ENCODE assay signal across 15 cellular contexts in genomic region chr12:80044694-80045046, GRCh38. TPM values are rescaled to one million over a fixed set of nuclear protein-coding genes. Genes with fewer than 3 reads are reported as not detected.
A peak's percentile ranks its signal among the peaks of the same experiment; 100 is the strongest.
DNase-seq lines count a peak whose midpoint lies in the region; ATAC-seq and TF ChIP-seq lines count a peak whose summit lies in the region.
"Had no signal": no experiment of that assay in that cellular context is flagged by ENCODE, and none has a peak within 500 bp of the region (broad histone marks: within the 10 kb centered on the region; RNA-seq: fewer than 3 reads in every experiment).

No MANE protein-coding gene starts in this region.

- 67 to 75% methylated on average over 1 of the region's 1 CpG for WGBS in transverse colon (ENCODE audit: low coverage in 1 of 2), 2 donors
- 81 to 91% (median 83%) methylated on average over 1 of the region's 1 CpG for WGBS in psoas muscle, 3 donors

- peaks cover 3% of the 10 kb centered on the region for H3K27me3 Mint-ChIP-seq in activated naive CD8-positive, alpha-beta T cell treated with anti-CD3 and anti-CD28 coated beads, Interleukin-2, amount 50 U/mL, for 24 hours
- H3K27me3 Mint-ChIP-seq in activated naive CD8-positive, alpha-beta T cell treated with anti-CD3 and anti-CD28 coated beads for 36 hours, result no peaks in the 10 kb centered on the region
- peaks cover 9 to 18% of the 10 kb centered on the region in 2 donors for H3K27me3 Mint-ChIP-seq in effector memory CD8-positive, alpha-beta T cell
- H3K27me3 Mint-ChIP-seq: dendritic cell treated with granulocyte-macrophage colony-stimulating factor and Interleukin-4, amounts not matched to agents 40 ng/mL and 50 ng/mL, for 4 days had no signal

- H3K9me3 ChIP-seq in transverse colon (no peaks in the 10 kb centered on the region), psoas muscle (no peaks in the 10 kb centered on the region)

- TF ChIP-seq EP300 in transverse colon (IDR thresholded peaks at IDR 0.05; ENCODE audit: low read depth), result no peak

- H3K27ac Mint-ChIP-seq in activated naive CD8-positive, alpha-beta T cell treated with anti-CD3 and anti-CD28 coated beads, Interleukin-2, amount 50 U/mL, for 24 hours, result no peak overlapping the region
- no peak overlapping the region for H3K27ac Mint-ChIP-seq in activated naive CD8-positive, alpha-beta T cell treated with anti-CD3 and anti-CD28 coated beads for 36 hours
- H3K27ac Mint-ChIP-seq in effector memory CD8-positive, alpha-beta T cell, result no peak overlapping the region
- H3K27ac Mint-ChIP-seq: dendritic cell treated with granulocyte-macrophage colony-stimulating factor and Interleukin-4, amounts not matched to agents 40 ng/mL and 50 ng/mL, for 4 days had no signal

- no peaks in the 10 kb centered on the region for H3K36me3 Mint-ChIP-seq in activated naive CD8-positive, alpha-beta T cell treated with anti-CD3 and anti-CD28 coated beads, Interleukin-2, amount 50 U/mL, for 24 hours (ENCODE audit: low read depth)
- no peaks in the 10 kb centered on the region for H3K36me3 Mint-ChIP-seq in activated naive CD8-positive, alpha-beta T cell treated with anti-CD3 and anti-CD28 coated beads for 36 hours
- H3K36me3 Mint-ChIP-seq in effector memory CD8-positive, alpha-beta T cell (ENCODE audit: insufficient read depth), result no peaks in the 10 kb centered on the region

- ATAC-seq in activated naive CD8-positive, alpha-beta T cell treated with anti-CD3 and anti-CD28 coated beads, Interleukin-2, amount 50 U/mL, for 24 hours, result peak; percentile 45
- no peak for ATAC-seq in effector memory CD8-positive, alpha-beta T cell (replicated peaks)
- ATAC-seq in psoas muscle, result no peak
- ATAC-seq: HepG2 had no signal

- H3K4me1 ChIP-seq in transverse colon (no peaks in the 10 kb centered on the region), psoas muscle (no peaks in the 10 kb centered on the region)

- H3K9me3 Mint-ChIP-seq in activated naive CD8-positive, alpha-beta T cell treated with anti-CD3 and anti-CD28 coated beads, Interleukin-2, amount 50 U/mL, for 24 hours, result peaks cover 4% of the 10 kb centered on the region
- H3K9me3 Mint-ChIP-seq in activated naive CD8-positive, alpha-beta T cell treated with anti-CD3 and anti-CD28 coated beads for 36 hours, result peaks cover 2% of the 10 kb centered on the region
- H3K9me3 Mint-ChIP-seq in effector memory CD8-positive, alpha-beta T cell, result no peaks in the 10 kb centered on the region
- H3K9me3 Mint-ChIP-seq: dendritic cell treated with granulocyte-macrophage colony-stimulating factor and Interleukin-4, amounts not matched to agents 40 ng/mL and 50 ng/mL, for 4 days had no signal

- no peak for DNase-seq in activated naive CD8-positive, alpha-beta T cell treated with anti-CD3 and anti-CD28 coated beads, Interleukin-2, amount 50 U/mL, for 24 hours
- no peak for DNase-seq in activated naive CD8-positive, alpha-beta T cell treated with anti-CD3 and anti-CD28 coated beads for 36 hours
- DNase-seq in RPMI7951 (ENCODE audit: low read depth) (peak; percentile 83), fibroblast of peridontal ligament (ENCODE audit: extremely low read depth) (peak; percentile 94), transverse colon (no peak), psoas muscle (no peak)
- no peak for DNase-seq in effector memory CD8-positive, alpha-beta T cell
- no peak for DNase-seq in stimulated activated CD4-positive, alpha-beta T cell treated with anti-CD3 and anti-CD28 coated beads, Interleukin-2, amount 100 ng/mL, for 24 hours
- DNase-seq: AML-193, GOT3, left cardiac atrium, NCI-H345 had no signal

- TF ChIP-seq POLR2A in transverse colon (IDR thresholded peaks at IDR 0.05), result no peak

- intact Hi-C loops in transverse colon (cut with DNase I; ENCODE audit: low total_unique reads), result no loop called here
- intact Hi-C loops in psoas muscle (cut with DNase I), result loop anchor here in 1 of 2 donors (10.0 kb wide), 1 partner anchor 100 kb away; no protein-coding TSS in a partner anchor

- no peaks in the 10 kb centered on the region for H3K27me3 ChIP-seq in transverse colon
- no peaks in the 10 kb centered on the region for H3K27me3 ChIP-seq in psoas muscle (ENCODE audit: insufficient read depth in 3 of 3, low read length in 2 of 3)

- no peak overlapping the region for H3K4me3 Mint-ChIP-seq in activated naive CD8-positive, alpha-beta T cell treated with anti-CD3 and anti-CD28 coated beads, Interleukin-2, amount 50 U/mL, for 24 hours
- H3K4me3 Mint-ChIP-seq in activated naive CD8-positive, alpha-beta T cell treated with anti-CD3 and anti-CD28 coated beads for 36 hours, result no peak overlapping the region
- no peak overlapping the region for H3K4me3 Mint-ChIP-seq in effector memory CD8-positive, alpha-beta T cell
- H3K4me3 Mint-ChIP-seq: dendritic cell treated with granulocyte-macrophage colony-stimulating factor and Interleukin-4, amounts not matched to agents 40 ng/mL and 50 ng/mL, for 4 days had no signal

- in situ Hi-C loops in transverse colon (cut with MboI; ENCODE audit: low pct_ligation_motif_present in 1 of 4, low pct_unique_long_range_greater_than_20kb in 1 of 4, low sequenced_read_pairs in 3 of 4), result no loop called here

- TF ChIP-seq CTCF in transverse colon (IDR thresholded peaks at IDR 0.05) (no peak), psoas muscle (IDR thresholded peaks at IDR 0.05) (no peak)

- peaks cover 5% of the 10 kb centered on the region for H3K4me1 Mint-ChIP-seq in activated naive CD8-positive, alpha-beta T cell treated with anti-CD3 and anti-CD28 coated beads, Interleukin-2, amount 50 U/mL, for 24 hours
- H3K4me1 Mint-ChIP-seq in activated naive CD8-positive, alpha-beta T cell treated with anti-CD3 and anti-CD28 coated beads for 36 hours, result peaks cover 5% of the 10 kb centered on the region
- no peaks in the 10 kb centered on the region for H3K4me1 Mint-ChIP-seq in effector memory CD8-positive, alpha-beta T cell (ENCODE audit: low read depth in 2 of 2)

- H3K4me3 ChIP-seq in transverse colon, result no peak overlapping the region
- H3K4me3 ChIP-seq in psoas muscle, result no peak overlapping the region

- H3K36me3 ChIP-seq in transverse colon (no peaks in the 10 kb centered on the region), psoas muscle (ENCODE audit: insufficient read depth in 1 of 2, low read depth in 1 of 2) (no peaks in the 10 kb centered on the region)

- H3K27ac ChIP-seq in transverse colon (peak overlapping the region; percentile 34 to 67 (median 53)), psoas muscle (no peak overlapping the region)

RNA-seq across cellular contexts. Expression of gene OTOGL, which starts 54.7 kb away (rescaled TPM):
- not detected for total RNA-seq in activated naive CD8-positive, alpha-beta T cell treated with anti-CD3 and anti-CD28 coated beads for 36 hours
- 0.20 and 0.48 TPM in 2 replicates for total RNA-seq in RPMI7951 (2014; rRNA removed; shearing (Covaris generic))
- total RNA-seq in transverse colon, result under 1 TPM in 3 of 4 donors, not detected in 1; 0.32 to 0.60 (median 0.41) TPM
- total RNA-seq in psoas muscle, result under 1 TPM in 2 of 4 donors, not detected in 2; 0.26 to 0.30 TPM
- under 1 TPM; 0.03 to 0.07 (median 0.07) TPM for polyA plus RNA-seq in psoas muscle
- total RNA-seq: HepG2; T-helper 1 cell treated with Interleukin-12 subunit alpha and Interleukin-12 subunit beta and Interleukin-4 antibody, amounts not matched to agents 30 ng/mL and 1 ng/mL, for 36 hours had no signal
- polyA plus RNA-seq: HepG2 had no signal

Comparison
In these comparisons a context has a peak if more than half of its experiments do, and no peak if none do; other contexts are left out.
1. DNase-seq: peak in RPMI7951 (single experiment) and fibroblast of peridontal ligament (single experiment); none in activated naive CD8-positive, alpha-beta T cell treated with anti-CD3 and anti-CD28 coated beads, Interleukin-2, amount 50 U/mL, for 24 hours (single experiment), activated naive CD8-positive, alpha-beta T cell treated with anti-CD3 and anti-CD28 coated beads for 36 hours (single experiment), transverse colon (single experiment), effector memory CD8-positive, alpha-beta T cell (0 of 3), psoas muscle (0 of 2) and stimulated activated CD4-positive, alpha-beta T cell treated with anti-CD3 and anti-CD28 coated beads, Interleukin-2, amount 100 ng/mL, for 24 hours (0 of 2).